Comparison of ENCODE assay signal across 23 cellular contexts in genomic region chr13:113015826-113016525, GRCh38.
"Had no signal": no experiment of that assay in that cellular context is flagged by ENCODE, and none has a peak within 500 bp of the region (broad histone marks: within the 10 kb centered on the region; RNA-seq: fewer than 3 reads in every experiment).

No MANE protein-coding gene starts in this region.

- H3K9me3 Mint-ChIP-seq: natural killer cell treated with Interleukin-12 subunit alpha and Interleukin-12 subunit beta and Interleukin-15 and Interleukin-18, amount 100 ng/mL, for 72 hours; stimulated activated naive CD8-positive, alpha-beta T cell treated with anti-CD3 and anti-CD28 coated beads, Interleukin-15, Interleukin-2, amounts not matched to agents 100 ng/mL and 50 ng/mL, for 24 hours had no signal

- H3K27ac ChIP-seq: left ventricle myocardium inferior, pancreas, right lobe of liver, testis, thyroid gland, transverse colon, upper lobe of left lung, vagina had no signal

- H3K4me3 Mint-ChIP-seq: mesothelial cell of epicardium; naive thymus-derived CD4-positive, alpha-beta T cell; natural killer cell treated with Interleukin-12 subunit alpha and Interleukin-12 subunit beta and Interleukin-15 and Interleukin-18, amount 100 ng/mL, for 72 hours; stimulated activated naive B cell treated with anti-CD40 and anti-IgM and Interleukin-4, amounts not matched to agents 10 μg/mL and 1 μg/mL and 100 μg/mL, for 72 hours; stimulated activated naive CD8-positive, alpha-beta T cell treated with anti-CD3 and anti-CD28 coated beads, Interleukin-15, Interleukin-2, amounts not matched to agents 100 ng/mL and 50 ng/mL, for 24 hours had no signal

- H3K9me3 ChIP-seq: left ventricle myocardium inferior, pancreas, prostate gland, right lobe of liver, testis, thyroid gland, transverse colon, upper lobe of left lung, vagina had no signal

- H3K4me1 ChIP-seq: right lobe of liver, testis, thyroid gland, transverse colon, upper lobe of left lung had no signal

- H3K27ac Mint-ChIP-seq: mesothelial cell of epicardium; natural killer cell treated with Interleukin-12 subunit alpha and Interleukin-12 subunit beta and Interleukin-15 and Interleukin-18, amount 100 ng/mL, for 72 hours; stimulated activated naive B cell treated with anti-CD40 and anti-IgM and Interleukin-4, amounts not matched to agents 10 μg/mL and 1 μg/mL and 100 μg/mL, for 72 hours; stimulated activated naive CD8-positive, alpha-beta T cell treated with anti-CD3 and anti-CD28 coated beads, Interleukin-15, Interleukin-2, amounts not matched to agents 100 ng/mL and 50 ng/mL, for 24 hours had no signal

- H3K36me3 ChIP-seq: prostate gland, right lobe of liver, transverse colon, vagina had no signal

- H3K4me3 ChIP-seq: left ventricle myocardium inferior, lung, pancreas, prostate gland, right lobe of liver, smooth muscle cell, testis, thyroid gland, transverse colon, upper lobe of left lung, vagina had no signal

- FAIRE-seq: keratinocyte, pancreas had no signal

- DNase-seq: hippocampal formation; left ventricle myocardium inferior; mesendoderm; naive thymus-derived CD4-positive, alpha-beta T cell; nucleus accumbens; retina; right lobe of liver; stimulated activated CD4-positive, alpha-beta T cell treated with anti-CD3 and anti-CD28 coated beads, Interleukin-1b, Interleukin-23, amount 100 ng/mL, for 48 hours; stimulated activated CD4-positive, alpha-beta T cell treated with anti-CD3 and anti-CD28 coated beads, Interleukin-4, amount 100 ng/mL, for 1 hour; stimulated activated naive B cell treated with anti-CD40 and anti-IgM and Interleukin-4, amounts not matched to agents 10 μg/mL and 1 μg/mL and 100 μg/mL, for 72 hours; testis; thyroid gland; transverse colon had no signal

- ATAC-seq: naive thymus-derived CD4-positive, alpha-beta T cell; pancreas; right lobe of liver; stimulated activated naive B cell treated with anti-CD40 and anti-IgM and Interleukin-4, amounts not matched to agents 10 μg/mL and 1 μg/mL and 100 μg/mL, for 72 hours had no signal

- H3K27me3 Mint-ChIP-seq: naive thymus-derived CD4-positive, alpha-beta T cell; stimulated activated naive CD8-positive, alpha-beta T cell treated with anti-CD3 and anti-CD28 coated beads, Interleukin-15, Interleukin-2, amounts not matched to agents 100 ng/mL and 50 ng/mL, for 24 hours had no signal
